ENCODE assay signal across 8 cellular contexts in the genomic region with DNA sequence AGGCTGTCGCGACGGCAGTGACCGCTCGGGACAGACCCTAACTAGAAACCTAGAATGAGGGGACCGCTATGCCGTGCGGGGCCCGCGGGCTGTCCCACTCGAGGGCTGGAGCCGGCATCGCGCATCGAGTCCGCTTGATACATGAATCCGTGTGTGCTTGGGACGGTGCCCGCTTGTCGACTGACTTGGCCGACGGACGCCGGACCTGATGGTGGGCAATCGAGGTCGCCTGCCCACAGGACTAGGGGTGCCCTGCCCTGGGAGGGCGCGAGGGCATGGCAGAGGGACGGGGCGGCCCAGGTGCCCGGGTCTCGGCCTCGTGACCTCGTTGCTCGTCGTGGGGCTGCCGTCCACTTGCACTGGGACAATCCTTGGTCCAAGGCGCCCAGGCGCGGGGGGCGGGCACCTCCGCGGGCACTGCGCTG. TPM values are rescaled to one million over a fixed set of nuclear protein-coding genes. Genes with fewer than 3 reads are reported as not detected.
A peak's percentile ranks its signal among the peaks of the same experiment; 100 is the strongest.
DNase-seq lines count a peak whose midpoint lies in the region; ATAC-seq lines count a peak whose summit lies in the region.

No MANE protein-coding gene starts in this region.

- peak overlapping the region; percentile 94 for H3K9ac ChIP-seq in skeletal muscle satellite cell (ENCODE audit: low read depth, low read length)

- H3K4me3 ChIP-seq in skeletal muscle satellite cell (ENCODE audit: low read length), result peak overlapping the region; percentile 87

- peak overlapping the region; percentile 100 for H3K27ac Mint-ChIP-seq in IgD-negative memory B cell
- H3K27ac Mint-ChIP-seq in activated naive CD4-positive, alpha-beta T cell treated with anti-CD3 and anti-CD28 coated beads, Interleukin-2, amount 10 ng/mL, durations not matched to agents 7 days and 5 days, result peak overlapping the region; percentile 100

- H3K9me3 ChIP-seq in skeletal muscle satellite cell (replicated peaks; ENCODE audit: low read length), result no peaks in the 10 kb centered on the region

- peaks cover 6% of the 10 kb centered on the region for H3K27me3 Mint-ChIP-seq in IgD-negative memory B cell
- peaks cover 5% of the 10 kb centered on the region for H3K27me3 Mint-ChIP-seq in activated naive CD4-positive, alpha-beta T cell treated with anti-CD3 and anti-CD28 coated beads, Interleukin-2, amount 10 ng/mL, durations not matched to agents 7 days and 5 days

- DNase-seq in activated naive CD4-positive, alpha-beta T cell treated with anti-CD3 and anti-CD28 coated beads, Interleukin-2, amount 10 ng/mL, durations not matched to agents 7 days and 5 days, result no peak
- DNase-seq in left cardiac atrium (no peak), glomerular visceral epithelial cell (ENCODE audit: extremely low spot score) (no peak), COLO829 (ENCODE audit: low spot score) (no peak)

- H3K27me3 ChIP-seq in skeletal muscle satellite cell (ENCODE audit: control insufficient read depth, insufficient read depth, low read length), result no peaks in the 10 kb centered on the region

- peak overlapping the region; percentile 94 for H3K4me2 ChIP-seq in skeletal muscle satellite cell (ENCODE audit: low read length)

- CTCF ChIA-PET in activated naive CD4-positive, alpha-beta T cell treated with anti-CD3 and anti-CD28 coated beads, Interleukin-2, amount 10 ng/mL, durations not matched to agents 7 days and 5 days (lab: Charles Lee), result interaction anchor here (1.2 to 4.1 kb wide), 6 partner anchors 14 to 95 kb away, joined by 3 to 32 read pairs (median 4); no protein-coding TSS in a partner anchor

- peak; percentile 0 for ATAC-seq in GM18519 (IDR thresholded peaks at IDR 0.05; ENCODE audit: low FRiP score, unreplicated experiment)
- peak; percentile 0 to 1 for ATAC-seq in left cardiac atrium
- ATAC-seq in HG02763 (IDR thresholded peaks at IDR 0.05; ENCODE audit: unreplicated experiment), result no peak

- peaks cover 0 to 1% (median 0%) of the 10 kb centered on the region in 3 donors for H3K9me3 Mint-ChIP-seq in IgD-negative memory B cell
- H3K9me3 Mint-ChIP-seq in activated naive CD4-positive, alpha-beta T cell treated with anti-CD3 and anti-CD28 coated beads, Interleukin-2, amount 10 ng/mL, durations not matched to agents 7 days and 5 days, result no peaks in the 10 kb centered on the region

- peaks cover 20 to 29% (median 24%) of the 10 kb centered on the region in 3 donors for H3K4me1 Mint-ChIP-seq in IgD-negative memory B cell
- peaks cover 37% of the 10 kb centered on the region for H3K4me1 Mint-ChIP-seq in activated naive CD4-positive, alpha-beta T cell treated with anti-CD3 and anti-CD28 coated beads, Interleukin-2, amount 10 ng/mL, durations not matched to agents 7 days and 5 days

- peaks cover 19% of the 10 kb centered on the region for H3K36me3 ChIP-seq in skeletal muscle satellite cell (ENCODE audit: insufficient read depth, low read length)

- H3K4me3 Mint-ChIP-seq in IgD-negative memory B cell, result peak overlapping the region; percentile 96 to 100 (median 97)
- H3K4me3 Mint-ChIP-seq in activated naive CD4-positive, alpha-beta T cell treated with anti-CD3 and anti-CD28 coated beads, Interleukin-2, amount 10 ng/mL, durations not matched to agents 7 days and 5 days, result peak overlapping the region; percentile 93

- H3K4me1 ChIP-seq in skeletal muscle satellite cell (ENCODE audit: control insufficient read depth, insufficient read depth, low read length), result peaks cover 29% of the 10 kb centered on the region

- H3K36me3 Mint-ChIP-seq in IgD-negative memory B cell, result peaks cover 15% of the 10 kb centered on the region
- peaks cover 28% of the 10 kb centered on the region for H3K36me3 Mint-ChIP-seq in activated naive CD4-positive, alpha-beta T cell treated with anti-CD3 and anti-CD28 coated beads, Interleukin-2, amount 10 ng/mL, durations not matched to agents 7 days and 5 days

- intact Hi-C loops in left cardiac atrium (cut with DNase I), result no loop called here

RNA-seq across cellular contexts. Expression of gene PTMA, which starts 0.7 kb away (rescaled TPM):
- 2,664 TPM for polyA plus RNA-seq in IgD-negative memory B cell
- 100 to 1,000 TPM; 343 to 402 TPM for total RNA-seq in left cardiac atrium
- 761 and 825 TPM in 2 replicates for total RNA-seq in skeletal muscle satellite cell (2012; rRNA removed)
